ENCODE assay signal across 21 cellular contexts in genomic region chr16:12084436-12084835, GRCh38.
"Had no signal": no experiment of that assay in that cellular context is flagged by ENCODE, and none has a peak within 500 bp of the region (broad histone marks: within the 10 kb centered on the region; RNA-seq: fewer than 3 reads in every experiment).

No MANE protein-coding gene starts in this region.

- H3K4me3 Mint-ChIP-seq: activated CD4-positive, alpha-beta T cell treated with anti-CD3 and anti-CD28 coated beads, Interleukin-2, amount 10 ng/mL, durations not matched to agents 24 days and 14 days; activated CD8-positive, alpha-beta T cell treated with anti-CD3 and anti-CD28 coated beads, Interleukin-2, amount 10 ng/mL, durations not matched to agents 7 days and 5 days; brain; naive B cell; neural progenitor cell; WTC11 had no signal

- H3K36me3 Mint-ChIP-seq: naive B cell, neural progenitor cell, WTC11 had no signal

- H3K36me3 ChIP-seq: neural progenitor cell, SJSA1 had no signal

- ATAC-seq: activated CD8-positive, alpha-beta T cell treated with anti-CD3 and anti-CD28 coated beads, Interleukin-2, amount 10 ng/mL, durations not matched to agents 7 days and 5 days; activated naive CD4-positive, alpha-beta T cell treated with anti-CD3 and anti-CD28 coated beads, Interleukin-2, amount 50 U/mL, for 72 hours; WTC11 had no signal

- H3K9me3 ChIP-seq: left ventricle myocardium inferior, SJSA1 had no signal

- H3K27ac ChIP-seq: left ventricle myocardium inferior, neural progenitor cell, SJSA1 had no signal

- H3K27me3 ChIP-seq: SJSA1 had no signal

- H3K9me3 Mint-ChIP-seq: activated CD4-positive, alpha-beta T cell treated with anti-CD3 and anti-CD28 coated beads, Interleukin-2, amount 10 ng/mL, durations not matched to agents 24 days and 14 days; activated naive CD4-positive, alpha-beta T cell treated with anti-CD3 and anti-CD28 coated beads, Interleukin-2, amount 50 U/mL, for 72 hours; activated T-helper 2 cell treated with anti-CD3 and anti-CD28 coated beads, Interferon-gamma antibody, Interleukin-2, Interleukin-4, amounts not matched to agents 10 μg/mL and 5 μg/mL and 100 μg/mL, durations not matched to agents 14 hours and 24 hours and 36 hours; brain; naive B cell; neural progenitor cell; WTC11 had no signal

- H3K4me3 ChIP-seq: left ventricle myocardium inferior, neural progenitor cell, SJSA1 had no signal

- H3K27me3 Mint-ChIP-seq: activated CD4-positive, alpha-beta T cell treated with anti-CD3 and anti-CD28 coated beads, Interleukin-2, amount 10 ng/mL, durations not matched to agents 24 days and 14 days; brain; naive B cell had no signal

- DNase-seq: activated CD4-positive, alpha-beta T cell treated with anti-CD3 and anti-CD28 coated beads, Interleukin-2, amount 10 ng/mL, durations not matched to agents 24 days and 14 days; activated CD8-positive, alpha-beta T cell treated with anti-CD3 and anti-CD28 coated beads, Interleukin-2, amount 10 ng/mL, durations not matched to agents 7 days and 5 days; activated T-cell treated with anti-CD3 and anti-CD28 coated beads, Interleukin-2, amount 50 U/mL, for 1 hour; dermis blood vessel endothelial cell; effector memory CD4-positive, alpha-beta T cell; foreskin melanocyte; hippocampal formation; left ventricle myocardium inferior; mesendoderm; naive B cell; retina; stimulated activated CD4-positive, alpha-beta T cell treated with anti-CD3 and anti-CD28 coated beads, Interleukin-4, amount 100 ng/mL, for 24 hours; stimulated activated naive CD4-positive, alpha-beta T cell treated with Interleukin-2 at 50 U/mL for 16 hours; T1000 had no signal

- H3K27ac Mint-ChIP-seq: activated CD4-positive, alpha-beta T cell treated with anti-CD3 and anti-CD28 coated beads, Interleukin-2, amount 10 ng/mL, durations not matched to agents 24 days and 14 days; activated CD8-positive, alpha-beta T cell treated with anti-CD3 and anti-CD28 coated beads, Interleukin-2, amount 10 ng/mL, durations not matched to agents 7 days and 5 days; activated T-helper 2 cell treated with anti-CD3 and anti-CD28 coated beads, Interferon-gamma antibody, Interleukin-2, Interleukin-4, amounts not matched to agents 10 μg/mL and 5 μg/mL and 100 μg/mL, durations not matched to agents 14 hours and 24 hours and 36 hours; brain; neural progenitor cell; progenitor cell of endocrine pancreas; WTC11 had no signal
